Comparison of ENCODE assay signal across 8 cellular contexts in the genomic region with DNA sequence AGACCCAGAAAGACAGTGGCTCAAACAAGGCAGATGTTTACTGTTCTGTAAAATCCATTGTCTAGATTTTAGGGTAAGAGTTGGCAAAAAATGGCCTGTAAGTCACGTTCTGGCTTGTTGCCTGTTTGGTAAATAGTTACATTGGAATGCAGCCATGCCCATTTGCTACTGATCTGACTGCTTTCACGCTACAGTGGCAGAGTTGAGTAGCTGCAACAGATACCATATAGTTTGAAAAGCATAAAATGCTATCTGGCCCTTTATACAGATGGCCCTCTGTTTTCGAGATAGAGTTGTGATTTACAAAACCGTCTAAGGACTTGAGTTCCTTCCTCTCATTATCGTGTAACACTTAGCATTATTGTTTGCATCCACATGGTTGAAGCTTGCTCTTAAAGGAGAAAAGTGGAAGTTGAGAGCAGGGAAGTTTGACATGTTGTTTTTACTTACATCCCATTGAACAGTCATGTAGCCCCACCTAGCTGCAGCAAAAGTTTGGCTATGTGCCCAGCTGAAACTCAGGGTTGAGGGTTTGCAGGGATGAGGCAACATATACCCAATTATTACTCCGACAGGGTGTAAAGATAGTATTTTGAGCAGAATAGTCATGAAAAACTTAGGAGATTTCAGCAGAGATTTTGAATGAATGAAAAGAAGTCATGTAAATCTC. TPM values are rescaled to one million over a fixed set of nuclear protein-coding genes. Genes with fewer than 3 reads are reported as not detected.
A peak's percentile ranks its signal among the peaks of the same experiment; 100 is the strongest.
DNase-seq lines count a peak whose midpoint lies in the region; TF ChIP-seq lines count a peak whose summit lies in the region.

No MANE protein-coding gene starts in this region.

- H3K27me3 ChIP-seq in WERI-Rb-1 (ENCODE audit: insufficient read depth, low read depth, severe bottlenecking) (no peaks in the 10 kb centered on the region), thyroid gland (no peaks in the 10 kb centered on the region), PC-9 (ENCODE audit: insufficient read depth, low read depth) (no peaks in the 10 kb centered on the region)

- peaks cover 7 to 8% of the 10 kb centered on the region in 2 donors for H3K4me1 ChIP-seq in thyroid gland
- H3K4me1 ChIP-seq in PC-9 (replicated peaks; ENCODE audit: insufficient read depth): no peaks in the 10 kb centered on the region

- H3K27ac Mint-ChIP-seq in activated naive CD8-positive, alpha-beta T cell: peak overlapping the region; percentile 58
- H3K27ac Mint-ChIP-seq in activated naive CD8-positive, alpha-beta T cell treated with anti-CD3 and anti-CD28 coated beads for 36 hours: no peak overlapping the region

- H3K79me2 ChIP-seq in PC-9 (ENCODE audit: low read depth): no peaks in the 10 kb centered on the region

- BruUV-seq in PC-9 (replicated peaks; lab: Mats Ljungman, UMichigan): no TSS peak

- no peaks in the 10 kb centered on the region for H3K9me3 Mint-ChIP-seq in activated naive CD8-positive, alpha-beta T cell (ENCODE audit: low read depth)
- H3K9me3 Mint-ChIP-seq in activated naive CD8-positive, alpha-beta T cell treated with anti-CD3 and anti-CD28 coated beads for 36 hours: no peaks in the 10 kb centered on the region

- TF ChIP-seq CTCF in WERI-Rb-1 (IDR thresholded peaks at IDR 0.05; ENCODE audit: low read depth, low read length) (peak; percentile 7; the same call in 1 of the 2 replicates), thyroid gland (IDR thresholded peaks at IDR 0.05) (peak in 3 of 6 experiments; percentile 27 to 43 (median 33)), PC-9 (conservative IDR thresholded peaks at IDR 0.05) (no peak)

- H3K27me3 Mint-ChIP-seq in activated naive CD8-positive, alpha-beta T cell: no peaks in the 10 kb centered on the region
- H3K27me3 Mint-ChIP-seq in activated naive CD8-positive, alpha-beta T cell treated with anti-CD3 and anti-CD28 coated beads for 36 hours: no peaks in the 10 kb centered on the region

- no peak overlapping the region for H3K4me3 Mint-ChIP-seq in activated naive CD8-positive, alpha-beta T cell
- H3K4me3 Mint-ChIP-seq in activated naive CD8-positive, alpha-beta T cell treated with anti-CD3 and anti-CD28 coated beads for 36 hours: no peak overlapping the region

- POLR2A ChIA-PET in PC-9 (lab: Charles Lee; ENCODE audit: unreplicated experiment): interaction anchor here (0.6 kb wide), 1 partner anchor 1642 kb away, joined by 5 read pairs; no protein-coding TSS in a partner anchor

- no peaks in the 10 kb centered on the region for H3K4me1 Mint-ChIP-seq in activated naive CD8-positive, alpha-beta T cell (ENCODE audit: low read depth)
- H3K4me1 Mint-ChIP-seq in activated naive CD8-positive, alpha-beta T cell treated with anti-CD3 and anti-CD28 coated beads for 36 hours: peaks cover 3% of the 10 kb centered on the region

- no peaks in the 10 kb centered on the region for H4K20me1 ChIP-seq in PC-9 (ENCODE audit: insufficient read depth)

- H3K4me2 ChIP-seq in PC-9: no peak overlapping the region

- 28 to 39% methylated on average over 6 of the region's 6 CpGs for WGBS in thyroid gland, 2 donors

- no peak for TF ChIP-seq POLR2A in thyroid gland (IDR thresholded peaks at IDR 0.05)

- intact Hi-C loops in thyroid gland (cut with DNase I): no loop called here
- intact Hi-C loops in PC-9 (cut with micrococcal nuclease; ENCODE audit: unreplicated experiment): no loop called here

- H3K27ac ChIP-seq in WERI-Rb-1 (no peak overlapping the region), thyroid gland (no peak overlapping the region), PC-9 (no peak overlapping the region)

- no peak for DNase-seq in activated naive CD8-positive, alpha-beta T cell treated with anti-CD3 and anti-CD28 coated beads for 36 hours
- peak; percentile 69 for DNase-seq in NCI-H187 treated with DMSO at 0.1 percent for 48 hours (lab: John Stamatoyannopoulos, UW)
- DNase-seq in WERI-Rb-1: no peak
- DNase-seq in hippocampal formation (lab: John Stamatoyannopoulos, UW): peak; percentile 25 to 32
- peak; percentile 45 to 50 for DNase-seq in thyroid gland
- no peak for DNase-seq in NCI-H526 (lab: John Stamatoyannopoulos, UW)
- no peak for DNase-seq in PC-9

- peaks cover 2% of the 10 kb centered on the region for H3K36me3 Mint-ChIP-seq in activated naive CD8-positive, alpha-beta T cell
- H3K36me3 Mint-ChIP-seq in activated naive CD8-positive, alpha-beta T cell treated with anti-CD3 and anti-CD28 coated beads for 36 hours: peaks cover 8% of the 10 kb centered on the region

- H3K9me2 ChIP-seq in PC-9 (ENCODE audit: insufficient read depth): no peaks in the 10 kb centered on the region

- H3F3A ChIP-seq in PC-9 (ENCODE audit: insufficient read depth, low read depth): no peaks in the 10 kb centered on the region

- CTCF ChIA-PET in PC-9 (lab: Charles Lee): no interaction called here

- H3K4me3 ChIP-seq in WERI-Rb-1 (ENCODE audit: low read depth, low read length): no peak overlapping the region
- no peak overlapping the region for H3K4me3 ChIP-seq in thyroid gland (replicated peaks in 1 of 3)
- H3K4me3 ChIP-seq in PC-9: no peak overlapping the region

- H3K9me3 ChIP-seq in WERI-Rb-1 (ENCODE audit: severe bottlenecking) (no peaks in the 10 kb centered on the region), thyroid gland (no peaks in the 10 kb centered on the region), PC-9 (ENCODE audit: insufficient read depth, low read depth) (no peaks in the 10 kb centered on the region)

- H3K36me3 ChIP-seq in WERI-Rb-1 (peaks cover 35% of the 10 kb centered on the region), thyroid gland (peaks cover 0 to 4% of the 10 kb centered on the region in 2 donors), PC-9 (ENCODE audit: low read depth) (peaks cover 11% of the 10 kb centered on the region; the same call in 1 of the 2 replicates)

- no peak overlapping the region for H2AFZ ChIP-seq in PC-9

RNA-seq across cellular contexts. Expression of a gene that starts 11.3 kb away (rescaled TPM):
- 10 to 100 TPM; 57.8 to 69.8 TPM for total RNA-seq in activated naive CD8-positive, alpha-beta T cell treated with anti-CD3 and anti-CD28 coated beads for 36 hours
- total RNA-seq in thyroid gland (100 to 1,000 TPM in 3 of 4 donors, 10 to 100 TPM in 1; 93.4 to 148 (median 106) TPM), PC-9 (2021) (38.1 and 43.2 TPM in 2 replicates)

RNA-seq across cellular contexts. Expression of a gene that starts 51.9 kb away (rescaled TPM):
- total RNA-seq in activated naive CD8-positive, alpha-beta T cell treated with anti-CD3 and anti-CD28 coated beads for 36 hours: 10 to 100 TPM; 22.6 to 25.3 TPM
- total RNA-seq in thyroid gland (10 to 100 TPM in 2 of 4 donors, 1 to 10 TPM in 2; 9.5 to 17.5 (median 10.7) TPM), PC-9 (2021) (21.1 and 28.0 TPM in 2 replicates)

Comparison
In these comparisons a context has a peak if more than half of its experiments do, and no peak if none do; other contexts are left out.
1. DNase-seq: peak in NCI-H187 treated with DMSO at 0.1 percent for 48 hours (single experiment), hippocampal formation (2 of 2) and thyroid gland (2 of 2); none in activated naive CD8-positive, alpha-beta T cell treated with anti-CD3 and anti-CD28 coated beads for 36 hours (single experiment), WERI-Rb-1 (single experiment), NCI-H526 (0 of 2) and PC-9 (0 of 2).